10 cellular contexts compared by ENCODE assay signal in the genomic region with DNA sequence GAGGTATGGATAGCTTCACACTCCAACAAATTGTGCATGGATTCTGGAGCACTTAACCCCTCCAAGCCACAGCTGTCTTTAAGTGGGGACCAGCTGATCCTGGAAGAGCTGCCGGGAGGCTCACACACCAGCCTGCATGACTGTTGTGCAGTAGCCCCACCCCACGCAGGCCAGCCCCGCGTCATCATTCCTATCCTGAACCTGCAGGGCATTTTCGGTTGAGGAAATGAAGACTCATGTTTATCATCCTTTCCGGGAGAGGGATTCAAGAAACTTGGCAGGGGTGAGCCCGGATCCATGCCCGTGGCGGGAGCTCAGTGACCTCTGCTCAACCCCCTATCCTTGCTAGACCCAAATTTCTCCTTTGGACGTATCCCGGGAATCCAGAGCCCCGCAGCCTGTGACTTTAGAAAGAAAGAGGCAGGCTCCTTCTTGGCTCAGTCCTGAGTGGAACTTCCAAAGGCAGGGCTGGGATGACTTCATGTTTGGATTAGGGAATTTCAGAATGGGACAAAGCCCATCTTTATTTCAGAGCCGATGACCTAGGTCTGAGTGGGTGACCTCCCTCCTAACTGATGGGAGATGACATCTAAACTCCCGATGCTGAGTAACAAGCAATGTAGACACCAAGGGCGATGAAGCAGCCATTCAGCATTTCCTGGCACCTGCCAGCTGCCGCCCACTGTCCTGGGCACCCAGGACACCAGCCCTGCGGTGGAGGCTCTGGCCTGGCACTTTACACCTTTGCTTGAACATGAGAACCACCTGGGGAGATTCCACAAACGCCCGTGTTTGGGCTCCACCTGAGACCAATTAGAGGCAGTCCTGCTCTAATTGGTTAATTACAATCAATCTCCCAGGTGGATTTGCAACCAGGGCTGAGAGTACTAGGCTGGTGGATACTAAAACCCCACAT. TPM values are rescaled to one million over a fixed set of nuclear protein-coding genes. Genes with fewer than 3 reads are reported as not detected.
A peak's percentile ranks its signal among the peaks of the same experiment; 100 is the strongest.
DNase-seq lines count a peak whose midpoint lies in the region; ATAC-seq and TF ChIP-seq lines count a peak whose summit lies in the region.
"Had no signal": no experiment of that assay in that cellular context is flagged by ENCODE, and none has a peak within 500 bp of the region (broad histone marks: within the 10 kb centered on the region; RNA-seq: fewer than 3 reads in every experiment).

No MANE protein-coding gene starts in this region.

- no peak overlapping the region for H2AK5ac ChIP-seq in mesenchymal stem cell (ENCODE audit: low read length, severe bottlenecking)

- no peak for ATAC-seq in HG03108 (IDR thresholded peaks at IDR 0.05; ENCODE audit: unreplicated experiment)

- no peak overlapping the region for H3K4me2 ChIP-seq in mesenchymal stem cell (ENCODE audit: low read length, poor library complexity, severe bottlenecking)

- H4K8ac ChIP-seq in mesenchymal stem cell (ENCODE audit: low read length): no peak overlapping the region

- H2BK120ac ChIP-seq in mesenchymal stem cell (ENCODE audit: low read depth, low read length): no peak overlapping the region

- TF ChIP-seq CTCF in AG10803 (conservative IDR thresholded peaks at IDR 0.05; ENCODE audit: low read length): no peak
- no peak for TF ChIP-seq CTCF in choroid plexus epithelial cell (conservative IDR thresholded peaks at IDR 0.05; ENCODE audit: low read depth, low read length)

- H3K4me1 ChIP-seq in mesenchymal stem cell (ENCODE audit: control insufficient read depth, insufficient read depth, low read depth, low read length): peaks cover 9% of the 10 kb centered on the region

- no peak overlapping the region for H2AFZ ChIP-seq in mesenchymal stem cell (ENCODE audit: low read depth, low read length)

- peaks cover 0 to 4% of the 10 kb centered on the region in 2 experiments for H3K27me3 ChIP-seq in mesenchymal stem cell (ENCODE audit: control insufficient read depth in 1 of 2, insufficient read depth in 1 of 2, low read length in 2 of 2)
- H3K27me3 ChIP-seq: ascending aorta had no signal

- no peak overlapping the region for H3K23ac ChIP-seq in mesenchymal stem cell (ENCODE audit: low read length in 2 of 2)

- H3K27ac ChIP-seq in mesenchymal stem cell (ENCODE audit: low read length, poor library complexity, severe bottlenecking): no peak overlapping the region
- H3K27ac ChIP-seq: ascending aorta had no signal

- H3K4me3 ChIP-seq in AG10803 (ENCODE audit: low read length) (no peak overlapping the region), choroid plexus epithelial cell (ENCODE audit: low read depth, low read length) (no peak overlapping the region), mesenchymal stem cell (ENCODE audit: insufficient read depth in 1 of 2, low read depth in 1 of 2, low read length in 2 of 2) (peak overlapping the region in 1 of 2 experiments; percentile 63)
- H3K4me3 ChIP-seq: ascending aorta had no signal

- H2BK5ac ChIP-seq in mesenchymal stem cell (ENCODE audit: low read depth, low read length, poor library complexity, severe bottlenecking): no peak overlapping the region

- H3K4ac ChIP-seq in mesenchymal stem cell (ENCODE audit: low read depth in 1 of 2, low read length in 2 of 2): no peak overlapping the region

- no peak overlapping the region for H3K14ac ChIP-seq in mesenchymal stem cell (ENCODE audit: low read length in 2 of 2)

- no peak overlapping the region for H4K91ac ChIP-seq in mesenchymal stem cell (ENCODE audit: low read length)

- no peak overlapping the region for H2BK12ac ChIP-seq in mesenchymal stem cell (ENCODE audit: low read length in 2 of 2)

- no peaks in the 10 kb centered on the region for H3K9me3 ChIP-seq in mesenchymal stem cell (ENCODE audit: control insufficient read depth, low read length)

- no peaks in the 10 kb centered on the region for H3K36me3 ChIP-seq in mesenchymal stem cell (ENCODE audit: control insufficient read depth in 1 of 2, insufficient read depth in 2 of 2, low read depth in 1 of 2, low read length in 2 of 2)
- H3K36me3 ChIP-seq: ascending aorta had no signal

- H3K79me1 ChIP-seq in mesenchymal stem cell (replicated peaks; ENCODE audit: low read length, poor library complexity, severe bottlenecking): no peaks in the 10 kb centered on the region

- DNase-seq in AG10803 (ENCODE audit: low read depth): peak; percentile 15
- DNase-seq in HT-29 (ENCODE audit: low spot score): peak; percentile 7
- peak; percentile 75 for DNase-seq in choroid plexus epithelial cell (ENCODE audit: low read depth)
- peak; percentile 33 for DNase-seq in mesenchymal stem cell
- DNase-seq in Ammon's horn (ENCODE audit: low spot score): no peak
- DNase-seq in NCI-H1092 treated with DMSO at 0.1 percent for 48 hours (lab: John Stamatoyannopoulos, UW): no peak
- no peak for DNase-seq in DMS79 treated with DMSO at 0.1 percent for 48 hours (lab: John Stamatoyannopoulos, UW)
- DNase-seq: activated CD4-positive, alpha-beta T cell treated with anti-CD3 and anti-CD28 coated beads, Interleukin-2, amount 10 ng/mL, durations not matched to agents 7 days and 5 days had no signal

- H3K9ac ChIP-seq in mesenchymal stem cell (ENCODE audit: low read length): peak overlapping the region; percentile 73

- WGBS in mesenchymal stem cell: 85% methylated on average over 17 of the region's 19 CpGs

- H2BK15ac ChIP-seq in mesenchymal stem cell (ENCODE audit: low read depth, poor library complexity, severe bottlenecking): no peak overlapping the region

- no peak overlapping the region for H3K18ac ChIP-seq in mesenchymal stem cell (ENCODE audit: low read depth in 1 of 2, low read length in 2 of 2)

RNA-seq across cellular contexts. Expression of a gene that starts 43.3 kb away (rescaled TPM):
- 17.3 and 24.7 TPM in 2 replicates for total RNA-seq in HT-29 (2014; rRNA removed; shearing (Covaris generic))
- polyA plus RNA-seq in mesenchymal stem cell (2013, experiment 1 of 2): 34.5 TPM
- polyA plus RNA-seq in mesenchymal stem cell (2013, experiment 2 of 2): 34.1 TPM

Comparison
In these comparisons a context has a peak if more than half of its experiments do, and no peak if none do; other contexts are left out.
1. DNase-seq: peak in AG10803 (single experiment), HT-29 (single experiment), choroid plexus epithelial cell (single experiment) and mesenchymal stem cell (single experiment); none in Ammon's horn (single experiment), NCI-H1092 treated with DMSO at 0.1 percent for 48 hours (single experiment) and DMS79 treated with DMSO at 0.1 percent for 48 hours (single experiment).